In genomic region chr17:59161477-59161876, GRCh38 we compare ENCODE assay signal across 16 cellular contexts.
"Had no signal": no experiment of that assay in that cellular context is flagged by ENCODE, and none has a peak within 500 bp of the region (broad histone marks: within the 10 kb centered on the region; RNA-seq: fewer than 3 reads in every experiment).

No MANE protein-coding gene starts in this region.

- H3K36me3 ChIP-seq: esophagus muscularis mucosa, left lung, neutrophil, prostate gland, thyroid gland had no signal

- H3K36me3 Mint-ChIP-seq: WTC11 had no signal

- H3K27me3 Mint-ChIP-seq: naive thymus-derived CD4-positive, alpha-beta T cell had no signal

- ATAC-seq: left lung; mucosa of descending colon; naive thymus-derived CD4-positive, alpha-beta T cell; right cardiac atrium; WTC11 had no signal

- H3K4me3 ChIP-seq: esophagus muscularis mucosa, left lung, mucosa of descending colon, prostate gland, SK-N-MC, thyroid gland had no signal

- H3K9me3 ChIP-seq: esophagus muscularis mucosa, left lung, mucosa of descending colon, neutrophil, prostate gland, thyroid gland had no signal

- H3K4me3 Mint-ChIP-seq: activated T-helper 1 cell treated with anti-CD3 and anti-CD28 coated beads, Interleukin-12 subunit alpha, Interleukin-12 subunit beta, Interleukin-2, Interleukin-4 antibody, amounts not matched to agents 30 ng/mL and 10 ng/mL and 1 ng/mL, durations not matched to agents 14 hours and 24 hours and 36 hours; naive thymus-derived CD4-positive, alpha-beta T cell; WTC11 had no signal

- H3K27me3 ChIP-seq: esophagus muscularis mucosa, left lung, neutrophil, thyroid gland had no signal

- DNase-seq: activated CD4-positive, alpha-beta T cell treated with anti-CD3 and anti-CD28 coated beads for 4 hours; activated CD8-positive, alpha-beta memory T cell treated with anti-CD3 and anti-CD28 coated beads, Interleukin-2, amount 50 U/mL, for 48 hours; aorta; hippocampal formation; left lung; mammary epithelial cell; mucosa of descending colon; naive thymus-derived CD4-positive, alpha-beta T cell; right cardiac atrium; thyroid gland had no signal

- H3K9me3 Mint-ChIP-seq: activated T-helper 1 cell treated with anti-CD3 and anti-CD28 coated beads, Interleukin-12 subunit alpha, Interleukin-12 subunit beta, Interleukin-2, Interleukin-4 antibody, amounts not matched to agents 30 ng/mL and 10 ng/mL and 1 ng/mL, durations not matched to agents 14 hours and 24 hours and 36 hours; WTC11 had no signal
